In the genomic region with DNA sequence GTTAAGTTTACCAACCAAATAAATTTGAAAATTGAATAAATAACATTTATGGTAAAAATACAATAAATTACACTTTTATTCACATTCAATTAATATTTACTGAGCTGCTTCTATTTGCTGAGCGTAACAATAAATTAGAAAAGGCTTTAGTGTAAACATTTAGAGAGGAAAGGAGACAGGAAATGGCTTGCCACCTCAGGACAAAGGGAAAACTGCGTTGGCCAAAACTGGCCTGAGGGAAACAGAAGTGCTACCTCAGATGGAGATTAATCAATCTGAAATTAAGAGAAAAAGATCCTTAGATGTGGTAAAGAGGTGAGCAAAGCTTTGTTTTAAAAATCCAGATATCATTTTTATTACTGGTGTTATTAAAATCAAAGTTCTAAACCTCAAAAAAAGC, we compare ENCODE assay signal across 15 cellular contexts.
"Had no signal": no experiment of that assay in that cellular context is flagged by ENCODE, and none has a peak within 500 bp of the region (broad histone marks: within the 10 kb centered on the region; RNA-seq: fewer than 3 reads in every experiment).

No MANE protein-coding gene starts in this region.

- H3K27me3 Mint-ChIP-seq: activated CD4-positive, alpha-beta memory T cell treated with anti-CD3 and anti-CD28 coated beads for 36 hours; activated naive CD8-positive, alpha-beta T cell treated with anti-CD3 and anti-CD28 coated beads, Interleukin-2, amount 50 U/mL, for 24 hours; brain; stimulated activated naive B cell treated with anti-CD40 and anti-IgM and Interleukin-4, amounts not matched to agents 10 μg/mL and 1 μg/mL and 100 μg/mL, for 72 hours had no signal

- DNase-seq: activated CD4-positive, alpha-beta memory T cell treated with anti-CD3 and anti-CD28 coated beads for 36 hours; activated naive CD4-positive, alpha-beta T cell treated with anti-CD3 and anti-CD28 coated beads for 36 hours; activated naive CD8-positive, alpha-beta T cell treated with anti-CD3 and anti-CD28 coated beads, Interleukin-2, amount 50 U/mL, for 24 hours; anterior cingulate cortex; caudate nucleus; gastrocnemius medialis; heart left ventricle; kidney; occipital lobe; stimulated activated naive B cell treated with anti-CD40 and anti-IgM and Interleukin-4, amounts not matched to agents 10 μg/mL and 1 μg/mL and 100 μg/mL, for 72 hours; T-helper 2 cell had no signal

- H3K27ac ChIP-seq: gastrocnemius medialis, heart left ventricle had no signal

- ATAC-seq: activated naive CD8-positive, alpha-beta T cell treated with anti-CD3 and anti-CD28 coated beads, Interleukin-2, amount 50 U/mL, for 24 hours; esophagus mucosa; gastrocnemius medialis; heart left ventricle; left lobe of liver; stimulated activated naive B cell treated with anti-CD40 and anti-IgM and Interleukin-4, amounts not matched to agents 10 μg/mL and 1 μg/mL and 100 μg/mL, for 72 hours had no signal

- H3K36me3 Mint-ChIP-seq: activated CD4-positive, alpha-beta memory T cell treated with anti-CD3 and anti-CD28 coated beads for 36 hours; stimulated activated naive B cell treated with anti-CD40 and anti-IgM and Interleukin-4, amounts not matched to agents 10 μg/mL and 1 μg/mL and 100 μg/mL, for 72 hours had no signal

- H3K4me3 ChIP-seq: gastrocnemius medialis, heart left ventricle, lung had no signal

- H3K4me1 Mint-ChIP-seq: activated naive CD8-positive, alpha-beta T cell treated with anti-CD3 and anti-CD28 coated beads, Interleukin-2, amount 50 U/mL, for 24 hours; brain; stimulated activated naive B cell treated with anti-CD40 and anti-IgM and Interleukin-4, amounts not matched to agents 10 μg/mL and 1 μg/mL and 100 μg/mL, for 72 hours had no signal

- H3K4me3 Mint-ChIP-seq: activated CD4-positive, alpha-beta memory T cell treated with anti-CD3 and anti-CD28 coated beads for 36 hours; activated naive CD4-positive, alpha-beta T cell treated with anti-CD3 and anti-CD28 coated beads for 36 hours; activated naive CD8-positive, alpha-beta T cell treated with anti-CD3 and anti-CD28 coated beads, Interleukin-2, amount 50 U/mL, for 24 hours; brain; stimulated activated naive B cell treated with anti-CD40 and anti-IgM and Interleukin-4, amounts not matched to agents 10 μg/mL and 1 μg/mL and 100 μg/mL, for 72 hours had no signal

- H3K27ac Mint-ChIP-seq: activated CD4-positive, alpha-beta memory T cell treated with anti-CD3 and anti-CD28 coated beads for 36 hours; activated naive CD4-positive, alpha-beta T cell treated with anti-CD3 and anti-CD28 coated beads for 36 hours; activated naive CD8-positive, alpha-beta T cell treated with anti-CD3 and anti-CD28 coated beads, Interleukin-2, amount 50 U/mL, for 24 hours; brain; stimulated activated naive B cell treated with anti-CD40 and anti-IgM and Interleukin-4, amounts not matched to agents 10 μg/mL and 1 μg/mL and 100 μg/mL, for 72 hours had no signal
